Comparison of ENCODE assay signal across 1 cellular context in the genomic region with DNA sequence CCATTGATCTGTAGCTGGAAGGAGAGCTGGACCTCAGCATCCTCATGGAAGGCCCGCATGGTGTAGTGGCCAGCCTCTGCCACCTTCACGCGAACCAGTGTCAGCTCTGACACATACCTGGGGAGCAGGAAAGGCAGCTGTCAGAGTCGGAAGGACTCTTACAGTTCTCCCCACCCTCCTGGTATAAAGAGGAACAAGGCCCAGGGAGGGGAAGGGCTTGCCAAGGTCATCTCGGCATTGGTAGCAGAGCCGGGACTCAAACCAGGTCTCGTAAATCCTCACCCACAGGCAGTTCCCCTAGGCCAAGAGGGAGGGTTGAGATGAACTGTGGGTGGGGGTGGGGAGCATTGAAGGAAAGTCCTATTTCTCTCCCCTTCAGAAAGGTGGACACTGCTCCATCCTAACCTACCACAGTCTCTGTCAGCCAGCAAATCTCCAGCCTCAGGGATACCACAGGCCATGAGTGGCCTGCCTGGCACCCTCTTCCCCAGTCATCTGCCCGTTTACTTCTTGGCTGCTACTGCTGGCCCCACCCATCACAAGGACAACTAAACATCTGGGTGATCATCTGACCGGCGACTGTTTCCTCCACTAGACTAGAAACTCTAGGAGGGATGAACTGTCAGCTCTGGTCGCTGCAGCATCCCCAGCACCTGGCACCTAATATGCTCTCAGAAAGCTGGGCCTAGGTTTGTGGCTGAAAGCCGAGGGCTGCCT.
TF ChIP-seq lines count a peak whose summit lies in the region.

No MANE protein-coding gene starts in this region.

TF ChIP-seq in SK-N-SH, 30 proteins besides CTCF, POLR2A, EP300 and RAD21:
- TF ChIP-seq, protein P1, sequence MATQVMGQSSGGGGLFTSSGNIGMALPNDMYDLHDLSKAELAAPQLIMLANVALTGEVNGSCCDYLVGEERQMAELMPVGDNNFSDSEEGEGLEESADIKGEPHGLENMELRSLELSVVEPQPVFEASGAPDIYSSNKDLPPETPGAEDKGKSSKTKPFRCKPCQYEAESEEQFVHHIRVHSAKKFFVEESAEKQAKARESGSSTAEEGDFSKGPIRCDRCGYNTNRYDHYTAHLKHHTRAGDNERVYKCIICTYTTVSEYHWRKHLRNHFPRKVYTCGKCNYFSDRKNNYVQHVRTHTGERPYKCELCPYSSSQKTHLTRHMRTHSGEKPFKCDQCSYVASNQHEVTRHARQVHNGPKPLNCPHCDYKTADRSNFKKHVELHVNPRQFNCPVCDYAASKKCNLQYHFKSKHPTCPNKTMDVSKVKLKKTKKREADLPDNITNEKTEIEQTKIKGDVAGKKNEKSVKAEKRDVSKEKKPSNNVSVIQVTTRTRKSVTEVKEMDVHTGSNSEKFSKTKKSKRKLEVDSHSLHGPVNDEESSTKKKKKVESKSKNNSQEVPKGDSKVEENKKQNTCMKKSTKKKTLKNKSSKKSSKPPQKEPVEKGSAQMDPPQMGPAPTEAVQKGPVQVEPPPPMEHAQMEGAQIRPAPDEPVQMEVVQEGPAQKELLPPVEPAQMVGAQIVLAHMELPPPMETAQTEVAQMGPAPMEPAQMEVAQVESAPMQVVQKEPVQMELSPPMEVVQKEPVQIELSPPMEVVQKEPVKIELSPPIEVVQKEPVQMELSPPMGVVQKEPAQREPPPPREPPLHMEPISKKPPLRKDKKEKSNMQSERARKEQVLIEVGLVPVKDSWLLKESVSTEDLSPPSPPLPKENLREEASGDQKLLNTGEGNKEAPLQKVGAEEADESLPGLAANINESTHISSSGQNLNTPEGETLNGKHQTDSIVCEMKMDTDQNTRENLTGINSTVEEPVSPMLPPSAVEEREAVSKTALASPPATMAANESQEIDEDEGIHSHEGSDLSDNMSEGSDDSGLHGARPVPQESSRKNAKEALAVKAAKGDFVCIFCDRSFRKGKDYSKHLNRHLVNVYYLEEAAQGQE (IDR thresholded peaks at IDR 0.05; ENCODE audit: low read depth, low read length), result no peak
- TF ChIP-seq, protein P2, sequence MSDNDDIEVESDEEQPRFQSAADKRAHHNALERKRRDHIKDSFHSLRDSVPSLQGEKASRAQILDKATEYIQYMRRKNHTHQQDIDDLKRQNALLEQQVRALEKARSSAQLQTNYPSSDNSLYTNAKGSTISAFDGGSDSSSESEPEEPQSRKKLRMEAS (IDR thresholded peaks at IDR 0.05; ENCODE audit: low read depth), result no peak
- no peak for TF ChIP-seq TEAD4 (IDR thresholded peaks at IDR 0.05; ENCODE audit: borderline replicate concordance, insufficient read depth)
- TF ChIP-seq FOXM1 (IDR thresholded peaks at IDR 0.05; ENCODE audit: low read depth), result no peak
- TF ChIP-seq, protein P3, sequence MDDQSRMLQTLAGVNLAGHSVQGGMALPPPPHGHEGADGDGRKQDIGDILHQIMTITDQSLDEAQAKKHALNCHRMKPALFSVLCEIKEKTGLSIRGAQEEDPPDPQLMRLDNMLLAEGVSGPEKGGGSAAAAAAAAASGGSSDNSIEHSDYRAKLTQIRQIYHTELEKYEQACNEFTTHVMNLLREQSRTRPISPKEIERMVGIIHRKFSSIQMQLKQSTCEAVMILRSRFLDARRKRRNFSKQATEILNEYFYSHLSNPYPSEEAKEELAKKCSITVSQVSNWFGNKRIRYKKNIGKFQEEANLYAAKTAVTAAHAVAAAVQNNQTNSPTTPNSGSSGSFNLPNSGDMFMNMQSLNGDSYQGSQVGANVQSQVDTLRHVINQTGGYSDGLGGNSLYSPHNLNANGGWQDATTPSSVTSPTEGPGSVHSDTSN (IDR thresholded peaks at IDR 0.05), result no peak
- TF ChIP-seq, protein P4, sequence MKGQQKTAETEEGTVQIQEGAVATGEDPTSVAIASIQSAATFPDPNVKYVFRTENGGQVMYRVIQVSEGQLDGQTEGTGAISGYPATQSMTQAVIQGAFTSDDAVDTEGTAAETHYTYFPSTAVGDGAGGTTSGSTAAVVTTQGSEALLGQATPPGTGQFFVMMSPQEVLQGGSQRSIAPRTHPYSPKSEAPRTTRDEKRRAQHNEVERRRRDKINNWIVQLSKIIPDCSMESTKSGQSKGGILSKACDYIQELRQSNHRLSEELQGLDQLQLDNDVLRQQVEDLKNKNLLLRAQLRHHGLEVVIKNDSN (IDR thresholded peaks at IDR 0.05; ENCODE audit: borderline replicate concordance, low read depth), result no peak
- TF ChIP-seq GATA2 (CRISPR knock-in tag; IDR thresholded peaks at IDR 0.05), result no peak
- TF ChIP-seq, protein P5, sequence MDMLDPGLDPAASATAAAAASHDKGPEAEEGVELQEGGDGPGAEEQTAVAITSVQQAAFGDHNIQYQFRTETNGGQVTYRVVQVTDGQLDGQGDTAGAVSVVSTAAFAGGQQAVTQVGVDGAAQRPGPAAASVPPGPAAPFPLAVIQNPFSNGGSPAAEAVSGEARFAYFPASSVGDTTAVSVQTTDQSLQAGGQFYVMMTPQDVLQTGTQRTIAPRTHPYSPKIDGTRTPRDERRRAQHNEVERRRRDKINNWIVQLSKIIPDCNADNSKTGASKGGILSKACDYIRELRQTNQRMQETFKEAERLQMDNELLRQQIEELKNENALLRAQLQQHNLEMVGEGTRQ (IDR thresholded peaks at IDR 0.05; ENCODE audit: borderline replicate concordance, low read depth, low read length), result no peak
- no peak for TF ChIP-seq EZH2phosphoT487 (IDR thresholded peaks at IDR 0.05; ENCODE audit: borderline replicate concordance, low read depth)
- TF ChIP-seq CHD2 (IDR thresholded peaks at IDR 0.05; ENCODE audit: low read length, partially characterized antibody), result no peak
